ENCODE assay signal across 2 cellular contexts in the genomic region with DNA sequence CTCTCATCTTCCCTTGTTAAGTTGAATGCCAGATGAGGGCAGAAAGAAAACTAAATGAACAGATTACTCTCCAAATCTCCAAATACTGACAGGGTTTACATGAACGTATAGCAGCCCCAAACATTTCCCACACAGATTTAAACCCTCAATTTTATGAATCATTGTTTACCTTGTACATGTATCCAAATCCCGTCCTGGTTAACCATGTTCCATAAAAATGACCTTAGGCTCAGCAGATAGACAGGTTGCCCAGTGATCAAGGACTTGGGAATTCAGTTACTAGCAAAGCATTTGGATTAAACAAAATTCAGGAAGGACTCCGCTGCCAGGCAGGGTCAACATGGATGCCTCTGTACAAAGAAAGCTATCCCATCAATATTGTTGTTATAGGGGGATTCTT.
TF ChIP-seq lines count a peak whose summit lies in the region.

No MANE protein-coding gene starts in this region.

TF ChIP-seq in IMR-90, 13 proteins besides CTCF, POLR2A, EP300 and RAD21:
- TF ChIP-seq RFX5 (IDR thresholded peaks at IDR 0.05; ENCODE audit: low read depth, low read length) (no peak), CHD1 (IDR thresholded peaks at IDR 0.05; ENCODE audit: low read depth, low read length) (no peak)

TF ChIP-seq in H1, 55 proteins besides CTCF, POLR2A, EP300 and RAD21:
- TF ChIP-seq GABPA (IDR thresholded peaks at IDR 0.05; ENCODE audit: borderline replicate concordance, insufficient read depth, low read length) = no peak
- no peak for TF ChIP-seq SIX5 (IDR thresholded peaks at IDR 0.05; ENCODE audit: low read depth, low read length)
- no peak for TF ChIP-seq TBP (IDR thresholded peaks at IDR 0.05; ENCODE audit: low read depth, low read length)
- TF ChIP-seq FOSL1 (IDR thresholded peaks at IDR 0.05; ENCODE audit: insufficient read depth, low read depth, low read length) = no peak
- TF ChIP-seq SP4 (IDR thresholded peaks at IDR 0.05; ENCODE audit: low read length) = no peak
- TF ChIP-seq MAFK (IDR thresholded peaks at IDR 0.05; ENCODE audit: low read depth, low read length) = no peak
- TF ChIP-seq CTBP2 (IDR thresholded peaks at IDR 0.05; ENCODE audit: borderline replicate concordance, insufficient read depth, insufficient read length, low read length) = no peak
- TF ChIP-seq, protein P1, sequence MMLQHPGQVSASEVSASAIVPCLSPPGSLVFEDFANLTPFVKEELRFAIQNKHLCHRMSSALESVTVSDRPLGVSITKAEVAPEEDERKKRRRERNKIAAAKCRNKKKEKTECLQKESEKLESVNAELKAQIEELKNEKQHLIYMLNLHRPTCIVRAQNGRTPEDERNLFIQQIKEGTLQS (IDR thresholded peaks at IDR 0.05; ENCODE audit: insufficient read depth, low read depth, low read length) = no peak
- TF ChIP-seq ASH2L (IDR thresholded peaks at IDR 0.05; ENCODE audit: low read length) = no peak
